ENCODE assay signal across 1 cellular context in the genomic region with DNA sequence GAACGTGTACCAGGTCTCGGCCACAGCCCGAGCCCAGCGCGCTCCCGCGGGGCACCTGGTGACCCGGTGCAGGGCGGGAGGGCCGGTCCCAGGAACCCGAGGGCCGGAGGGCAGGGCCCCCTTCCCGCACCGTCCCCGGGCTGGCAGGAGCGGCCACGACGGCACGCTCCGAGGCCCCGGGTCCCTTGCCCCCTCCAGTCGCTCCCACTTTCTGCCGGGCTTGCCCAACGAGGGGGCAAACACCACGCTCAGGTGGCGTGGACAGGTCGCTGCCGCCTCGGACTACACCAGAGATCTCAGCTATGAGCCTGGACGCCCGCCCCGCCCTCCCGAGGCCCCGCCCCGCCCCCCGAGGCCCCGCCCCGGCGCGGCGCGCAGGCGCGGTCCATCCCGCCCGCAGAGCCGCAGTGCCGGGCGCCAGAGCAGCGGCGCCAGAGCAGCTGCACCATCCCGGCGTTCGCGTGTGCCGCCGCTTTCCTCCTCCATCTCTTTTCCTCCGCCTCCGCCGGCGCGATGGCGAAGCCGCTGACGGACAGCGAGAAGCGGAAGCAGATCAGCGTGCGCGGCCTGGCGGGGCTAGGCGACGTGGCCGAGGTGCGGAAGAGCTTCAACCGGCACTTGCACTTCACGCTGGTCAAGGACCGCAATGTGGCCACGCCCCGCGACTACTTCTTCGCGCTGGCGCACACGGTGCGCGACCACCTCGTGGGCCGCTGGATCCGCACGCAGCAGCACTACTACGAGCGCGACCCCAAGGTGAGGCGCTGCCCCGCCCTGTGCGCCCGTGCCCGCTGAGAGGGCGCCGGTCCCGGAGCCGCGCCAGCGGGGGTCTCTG.
TF ChIP-seq lines count a peak whose summit lies in the region.

A gene (plus strand): TSS at position 420 of the 835 bp plus-strand sequence. CDS start 94 bp downstream, at position 514.

TF ChIP-seq in HepG2, 621 proteins besides CTCF, POLR2A, EP300 and RAD21 (continued from another document and continues in another):
- TF ChIP-seq, protein P1, sequence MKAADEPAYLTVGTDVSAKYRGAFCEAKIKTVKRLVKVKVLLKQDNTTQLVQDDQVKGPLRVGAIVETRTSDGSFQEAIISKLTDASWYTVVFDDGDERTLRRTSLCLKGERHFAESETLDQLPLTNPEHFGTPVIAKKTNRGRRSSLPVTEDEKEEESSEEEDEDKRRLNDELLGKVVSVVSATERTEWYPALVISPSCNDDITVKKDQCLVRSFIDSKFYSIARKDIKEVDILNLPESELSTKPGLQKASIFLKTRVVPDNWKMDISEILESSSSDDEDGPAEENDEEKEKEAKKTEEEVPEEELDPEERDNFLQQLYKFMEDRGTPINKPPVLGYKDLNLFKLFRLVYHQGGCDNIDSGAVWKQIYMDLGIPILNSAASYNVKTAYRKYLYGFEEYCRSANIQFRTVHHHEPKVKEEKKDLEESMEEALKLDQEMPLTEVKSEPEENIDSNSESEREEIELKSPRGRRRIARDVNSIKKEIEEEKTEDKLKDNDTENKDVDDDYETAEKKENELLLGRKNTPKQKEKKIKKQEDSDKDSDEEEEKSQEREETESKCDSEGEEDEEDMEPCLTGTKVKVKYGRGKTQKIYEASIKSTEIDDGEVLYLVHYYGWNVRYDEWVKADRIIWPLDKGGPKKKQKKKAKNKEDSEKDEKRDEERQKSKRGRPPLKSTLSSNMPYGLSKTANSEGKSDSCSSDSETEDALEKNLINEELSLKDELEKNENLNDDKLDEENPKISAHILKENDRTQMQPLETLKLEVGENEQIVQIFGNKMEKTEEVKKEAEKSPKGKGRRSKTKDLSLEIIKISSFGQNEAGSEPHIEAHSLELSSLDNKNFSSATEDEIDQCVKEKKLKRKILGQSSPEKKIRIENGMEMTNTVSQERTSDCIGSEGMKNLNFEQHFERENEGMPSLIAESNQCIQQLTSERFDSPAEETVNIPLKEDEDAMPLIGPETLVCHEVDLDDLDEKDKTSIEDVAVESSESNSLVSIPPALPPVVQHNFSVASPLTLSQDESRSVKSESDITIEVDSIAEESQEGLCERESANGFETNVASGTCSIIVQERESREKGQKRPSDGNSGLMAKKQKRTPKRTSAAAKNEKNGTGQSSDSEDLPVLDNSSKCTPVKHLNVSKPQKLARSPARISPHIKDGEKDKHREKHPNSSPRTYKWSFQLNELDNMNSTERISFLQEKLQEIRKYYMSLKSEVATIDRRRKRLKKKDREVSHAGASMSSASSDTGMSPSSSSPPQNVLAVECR (CRISPR knock-in tag; IDR thresholded peaks at IDR 0.05; ENCODE audit: borderline replicate concordance): peak; percentile 94
- TF ChIP-seq ZNF546 (CRISPR knock-in tag; conservative IDR thresholded peaks at IDR 0.05): peak; percentile 87; the same call in 1 of the 2 replicates
- TF ChIP-seq, protein P2, sequence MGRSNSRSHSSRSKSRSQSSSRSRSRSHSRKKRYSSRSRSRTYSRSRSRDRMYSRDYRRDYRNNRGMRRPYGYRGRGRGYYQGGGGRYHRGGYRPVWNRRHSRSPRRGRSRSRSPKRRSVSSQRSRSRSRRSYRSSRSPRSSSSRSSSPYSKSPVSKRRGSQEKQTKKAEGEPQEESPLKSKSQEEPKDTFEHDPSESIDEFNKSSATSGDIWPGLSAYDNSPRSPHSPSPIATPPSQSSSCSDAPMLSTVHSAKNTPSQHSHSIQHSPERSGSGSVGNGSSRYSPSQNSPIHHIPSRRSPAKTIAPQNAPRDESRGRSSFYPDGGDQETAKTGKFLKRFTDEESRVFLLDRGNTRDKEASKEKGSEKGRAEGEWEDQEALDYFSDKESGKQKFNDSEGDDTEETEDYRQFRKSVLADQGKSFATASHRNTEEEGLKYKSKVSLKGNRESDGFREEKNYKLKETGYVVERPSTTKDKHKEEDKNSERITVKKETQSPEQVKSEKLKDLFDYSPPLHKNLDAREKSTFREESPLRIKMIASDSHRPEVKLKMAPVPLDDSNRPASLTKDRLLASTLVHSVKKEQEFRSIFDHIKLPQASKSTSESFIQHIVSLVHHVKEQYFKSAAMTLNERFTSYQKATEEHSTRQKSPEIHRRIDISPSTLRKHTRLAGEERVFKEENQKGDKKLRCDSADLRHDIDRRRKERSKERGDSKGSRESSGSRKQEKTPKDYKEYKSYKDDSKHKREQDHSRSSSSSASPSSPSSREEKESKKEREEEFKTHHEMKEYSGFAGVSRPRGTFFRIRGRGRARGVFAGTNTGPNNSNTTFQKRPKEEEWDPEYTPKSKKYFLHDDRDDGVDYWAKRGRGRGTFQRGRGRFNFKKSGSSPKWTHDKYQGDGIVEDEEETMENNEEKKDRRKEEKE (IDR thresholded peaks at IDR 0.05): no peak
- 0 out of 2 replicates have a peak, but pooled peaks have one; percentile 54 for TF ChIP-seq JUND (CRISPR knock-in tag; IDR thresholded peaks at IDR 0.05)
- TF ChIP-seq, protein P3, sequence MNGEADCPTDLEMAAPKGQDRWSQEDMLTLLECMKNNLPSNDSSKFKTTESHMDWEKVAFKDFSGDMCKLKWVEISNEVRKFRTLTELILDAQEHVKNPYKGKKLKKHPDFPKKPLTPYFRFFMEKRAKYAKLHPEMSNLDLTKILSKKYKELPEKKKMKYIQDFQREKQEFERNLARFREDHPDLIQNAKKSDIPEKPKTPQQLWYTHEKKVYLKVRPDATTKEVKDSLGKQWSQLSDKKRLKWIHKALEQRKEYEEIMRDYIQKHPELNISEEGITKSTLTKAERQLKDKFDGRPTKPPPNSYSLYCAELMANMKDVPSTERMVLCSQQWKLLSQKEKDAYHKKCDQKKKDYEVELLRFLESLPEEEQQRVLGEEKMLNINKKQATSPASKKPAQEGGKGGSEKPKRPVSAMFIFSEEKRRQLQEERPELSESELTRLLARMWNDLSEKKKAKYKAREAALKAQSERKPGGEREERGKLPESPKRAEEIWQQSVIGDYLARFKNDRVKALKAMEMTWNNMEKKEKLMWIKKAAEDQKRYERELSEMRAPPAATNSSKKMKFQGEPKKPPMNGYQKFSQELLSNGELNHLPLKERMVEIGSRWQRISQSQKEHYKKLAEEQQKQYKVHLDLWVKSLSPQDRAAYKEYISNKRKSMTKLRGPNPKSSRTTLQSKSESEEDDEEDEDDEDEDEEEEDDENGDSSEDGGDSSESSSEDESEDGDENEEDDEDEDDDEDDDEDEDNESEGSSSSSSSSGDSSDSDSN (CRISPR knock-in tag; IDR thresholded peaks at IDR 0.05): peak; percentile 98
- TF ChIP-seq NR1H2 (CRISPR knock-in tag; IDR thresholded peaks at IDR 0.05; ENCODE audit: borderline replicate concordance, low read depth): peak; percentile 77; the same call in 1 of the 2 replicates
- TF ChIP-seq ZNF468 (CRISPR knock-in tag; IDR thresholded peaks at IDR 0.05): no peak
- TF ChIP-seq FOXP1 (IDR thresholded peaks at IDR 0.05): no peak
- no peak for TF ChIP-seq FOXP1 (CRISPR knock-in tag; IDR thresholded peaks at IDR 0.05)
- peak; percentile 84 for TF ChIP-seq JUNB (CRISPR knock-in tag; IDR thresholded peaks at IDR 0.05; ENCODE audit: borderline replicate concordance)
- peak; percentile 54 for TF ChIP-seq ZSCAN25 (CRISPR knock-in tag; IDR thresholded peaks at IDR 0.05)
- peak; percentile 96 for TF ChIP-seq NKX3-1 (CRISPR knock-in tag; IDR thresholded peaks at IDR 0.05)
- peak; percentile 96 for TF ChIP-seq HDAC2 (CRISPR knock-in tag; IDR thresholded peaks at IDR 0.05)
- TF ChIP-seq TSC22D2 (CRISPR knock-in tag; IDR thresholded peaks at IDR 0.05; ENCODE audit: borderline replicate concordance): peak; percentile 80
- TF ChIP-seq, protein P4, sequence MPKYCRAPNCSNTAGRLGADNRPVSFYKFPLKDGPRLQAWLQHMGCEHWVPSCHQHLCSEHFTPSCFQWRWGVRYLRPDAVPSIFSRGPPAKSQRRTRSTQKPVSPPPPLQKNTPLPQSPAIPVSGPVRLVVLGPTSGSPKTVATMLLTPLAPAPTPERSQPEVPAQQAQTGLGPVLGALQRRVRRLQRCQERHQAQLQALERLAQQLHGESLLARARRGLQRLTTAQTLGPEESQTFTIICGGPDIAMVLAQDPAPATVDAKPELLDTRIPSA (CRISPR knock-in tag; IDR thresholded peaks at IDR 0.05; ENCODE audit: borderline replicate concordance): peak; percentile 15; the same call in 1 of the 2 replicates
- no peak for TF ChIP-seq NBN (conservative IDR thresholded peaks at IDR 0.05)
- TF ChIP-seq, protein P5, sequence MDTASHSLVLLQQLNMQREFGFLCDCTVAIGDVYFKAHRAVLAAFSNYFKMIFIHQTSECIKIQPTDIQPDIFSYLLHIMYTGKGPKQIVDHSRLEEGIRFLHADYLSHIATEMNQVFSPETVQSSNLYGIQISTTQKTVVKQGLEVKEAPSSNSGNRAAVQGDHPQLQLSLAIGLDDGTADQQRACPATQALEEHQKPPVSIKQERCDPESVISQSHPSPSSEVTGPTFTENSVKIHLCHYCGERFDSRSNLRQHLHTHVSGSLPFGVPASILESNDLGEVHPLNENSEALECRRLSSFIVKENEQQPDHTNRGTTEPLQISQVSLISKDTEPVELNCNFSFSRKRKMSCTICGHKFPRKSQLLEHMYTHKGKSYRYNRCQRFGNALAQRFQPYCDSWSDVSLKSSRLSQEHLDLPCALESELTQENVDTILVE (CRISPR knock-in tag; IDR thresholded peaks at IDR 0.05): peak; percentile 95
- TF ChIP-seq KAT7 (CRISPR knock-in tag; IDR thresholded peaks at IDR 0.05; ENCODE audit: borderline replicate concordance): peak; percentile 79; the same call in 1 of the 2 replicates
- TF ChIP-seq, protein P6, sequence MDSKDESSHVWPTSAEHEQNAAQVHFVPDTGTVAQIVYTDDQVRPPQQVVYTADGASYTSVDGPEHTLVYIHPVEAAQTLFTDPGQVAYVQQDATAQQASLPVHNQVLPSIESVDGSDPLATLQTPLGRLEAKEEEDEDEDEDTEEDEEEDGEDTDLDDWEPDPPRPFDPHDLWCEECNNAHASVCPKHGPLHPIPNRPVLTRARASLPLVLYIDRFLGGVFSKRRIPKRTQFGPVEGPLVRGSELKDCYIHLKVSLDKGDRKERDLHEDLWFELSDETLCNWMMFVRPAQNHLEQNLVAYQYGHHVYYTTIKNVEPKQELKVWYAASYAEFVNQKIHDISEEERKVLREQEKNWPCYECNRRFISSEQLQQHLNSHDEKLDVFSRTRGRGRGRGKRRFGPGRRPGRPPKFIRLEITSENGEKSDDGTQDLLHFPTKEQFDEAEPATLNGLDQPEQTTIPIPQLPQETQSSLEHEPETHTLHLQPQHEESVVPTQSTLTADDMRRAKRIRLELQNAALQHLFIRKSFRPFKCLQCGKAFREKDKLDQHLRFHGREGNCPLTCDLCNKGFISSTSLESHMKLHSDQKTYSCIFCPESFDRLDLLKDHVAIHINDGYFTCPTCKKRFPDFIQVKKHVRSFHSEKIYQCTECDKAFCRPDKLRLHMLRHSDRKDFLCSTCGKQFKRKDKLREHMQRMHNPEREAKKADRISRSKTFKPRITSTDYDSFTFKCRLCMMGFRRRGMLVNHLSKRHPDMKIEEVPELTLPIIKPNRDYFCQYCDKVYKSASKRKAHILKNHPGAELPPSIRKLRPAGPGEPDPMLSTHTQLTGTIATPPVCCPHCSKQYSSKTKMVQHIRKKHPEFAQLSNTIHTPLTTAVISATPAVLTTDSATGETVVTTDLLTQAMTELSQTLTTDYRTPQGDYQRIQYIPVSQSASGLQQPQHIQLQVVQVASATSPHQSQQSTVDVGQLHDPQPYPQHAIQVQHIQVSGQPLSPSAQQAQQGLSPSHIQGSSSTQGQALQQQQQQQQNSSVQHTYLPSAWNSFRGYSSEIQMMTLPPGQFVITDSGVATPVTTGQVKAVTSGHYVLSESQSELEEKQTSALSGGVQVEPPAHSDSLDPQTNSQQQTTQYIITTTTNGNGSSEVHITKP (CRISPR knock-in tag; IDR thresholded peaks at IDR 0.05; ENCODE audit: low read depth): no peak; the same call in 1 of the 2 replicates
- TF ChIP-seq MEIS2 (CRISPR knock-in tag; IDR thresholded peaks at IDR 0.05): peak; percentile 95
- no peak for TF ChIP-seq TCF12 (IDR thresholded peaks at IDR 0.05)
- TF ChIP-seq TCF12 (CRISPR knock-in tag; IDR thresholded peaks at IDR 0.05): peak; percentile 15; the same call in 1 of the 2 replicates
- peak; percentile 98 for TF ChIP-seq ATF7-NPFF (CRISPR knock-in tag; IDR thresholded peaks at IDR 0.05; ENCODE audit: low read depth)
- TF ChIP-seq, protein P7, sequence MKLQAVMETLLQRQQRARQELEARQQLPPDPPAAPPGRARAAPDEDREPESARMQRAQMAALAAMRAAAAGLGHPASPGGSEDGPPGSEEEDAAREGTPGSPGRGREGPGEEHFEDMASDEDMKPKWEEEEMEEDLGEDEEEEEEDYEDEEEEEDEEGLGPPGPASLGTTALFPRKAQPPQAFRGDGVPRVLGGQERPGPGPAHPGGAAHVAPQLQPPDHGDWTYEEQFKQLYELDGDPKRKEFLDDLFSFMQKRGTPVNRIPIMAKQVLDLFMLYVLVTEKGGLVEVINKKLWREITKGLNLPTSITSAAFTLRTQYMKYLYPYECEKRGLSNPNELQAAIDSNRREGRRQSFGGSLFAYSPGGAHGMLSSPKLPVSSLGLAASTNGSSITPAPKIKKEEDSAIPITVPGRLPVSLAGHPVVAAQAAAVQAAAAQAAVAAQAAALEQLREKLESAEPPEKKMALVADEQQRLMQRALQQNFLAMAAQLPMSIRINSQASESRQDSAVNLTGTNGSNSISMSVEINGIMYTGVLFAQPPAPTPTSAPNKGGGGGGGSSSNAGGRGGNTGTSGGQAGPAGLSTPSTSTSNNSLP (IDR thresholded peaks at IDR 0.05; ENCODE audit: low read depth, low read length): no peak
- peak; percentile 100 for TF ChIP-seq ZNF343 (CRISPR knock-in tag; IDR thresholded peaks at IDR 0.05)
- TF ChIP-seq, protein P8, sequence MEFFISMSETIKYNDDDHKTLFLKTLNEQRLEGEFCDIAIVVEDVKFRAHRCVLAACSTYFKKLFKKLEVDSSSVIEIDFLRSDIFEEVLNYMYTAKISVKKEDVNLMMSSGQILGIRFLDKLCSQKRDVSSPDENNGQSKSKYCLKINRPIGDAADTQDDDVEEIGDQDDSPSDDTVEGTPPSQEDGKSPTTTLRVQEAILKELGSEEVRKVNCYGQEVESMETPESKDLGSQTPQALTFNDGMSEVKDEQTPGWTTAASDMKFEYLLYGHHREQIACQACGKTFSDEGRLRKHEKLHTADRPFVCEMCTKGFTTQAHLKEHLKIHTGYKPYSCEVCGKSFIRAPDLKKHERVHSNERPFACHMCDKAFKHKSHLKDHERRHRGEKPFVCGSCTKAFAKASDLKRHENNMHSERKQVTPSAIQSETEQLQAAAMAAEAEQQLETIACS (CRISPR knock-in tag; IDR thresholded peaks at IDR 0.05): peak; percentile 45
- TF ChIP-seq MTF1 (CRISPR knock-in tag; IDR thresholded peaks at IDR 0.05): no peak; the same call in 1 of the 2 replicates
- TF ChIP-seq, protein P9, sequence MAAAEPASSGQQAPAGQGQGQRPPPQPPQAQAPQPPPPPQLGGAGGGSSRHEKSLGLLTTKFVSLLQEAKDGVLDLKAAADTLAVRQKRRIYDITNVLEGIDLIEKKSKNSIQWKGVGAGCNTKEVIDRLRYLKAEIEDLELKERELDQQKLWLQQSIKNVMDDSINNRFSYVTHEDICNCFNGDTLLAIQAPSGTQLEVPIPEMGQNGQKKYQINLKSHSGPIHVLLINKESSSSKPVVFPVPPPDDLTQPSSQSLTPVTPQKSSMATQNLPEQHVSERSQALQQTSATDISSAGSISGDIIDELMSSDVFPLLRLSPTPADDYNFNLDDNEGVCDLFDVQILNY (CRISPR knock-in tag; conservative IDR thresholded peaks at IDR 0.05): peak; percentile 76; the same call in 1 of the 2 replicates
